24 cellular contexts compared by ENCODE assay signal in the genomic region with DNA sequence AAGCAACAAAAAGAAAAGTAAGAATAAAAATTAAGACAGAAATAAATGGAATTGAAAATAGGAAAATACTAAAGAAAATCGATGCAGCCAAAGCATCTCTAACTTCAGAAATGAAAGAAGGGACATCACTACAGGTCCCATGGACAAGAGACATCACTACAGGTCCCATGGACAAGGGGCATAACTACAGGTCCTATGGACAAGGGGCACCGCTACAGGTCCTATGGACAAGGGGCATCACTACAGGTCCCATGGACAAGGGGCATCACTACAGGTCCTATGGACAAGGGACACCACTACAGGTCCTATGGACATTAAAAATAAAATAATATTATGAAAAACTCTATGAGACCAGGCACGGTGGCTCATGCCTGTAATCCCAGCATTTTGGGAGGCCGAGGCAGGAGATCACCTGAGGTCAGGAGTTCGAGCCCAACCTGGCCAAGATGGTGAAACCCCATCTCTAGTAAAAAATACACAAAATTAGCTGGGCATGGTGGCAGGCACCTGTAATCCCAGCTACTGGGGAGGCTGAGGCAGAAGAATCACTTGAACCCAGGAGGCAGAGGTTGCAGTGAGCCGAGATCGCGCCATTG.
DNase-seq lines count a peak whose midpoint lies in the region; ATAC-seq, FAIRE-seq and TF ChIP-seq lines count a peak whose summit lies in the region.
"Had no signal": no experiment of that assay in that cellular context is flagged by ENCODE, and none has a peak within 500 bp of the region (broad histone marks: within the 10 kb centered on the region; RNA-seq: fewer than 3 reads in every experiment).

No MANE protein-coding gene starts in this region.

- H3K36me3 ChIP-seq in HepG2 (replicated peaks in 1 of 2; ENCODE audit: control insufficient read depth in 1 of 2, insufficient read depth in 2 of 2, low read length in 2 of 2) (0 out of 5 replicates have a peak, but pooled peaks cover 0 to 9% of the 10 kb centered on the region in 2 experiments), right lobe of liver (no peaks in the 10 kb centered on the region), mucosa of descending colon (ENCODE audit: low read depth) (no peaks in the 10 kb centered on the region)
- H3K36me3 ChIP-seq: BE2C had no signal

- WGBS in HepG2 (ENCODE audit: low lambda C conversion rate) = 97% methylated on average over 8 of the region's 8 CpGs
- 94% methylated on average over 8 of the region's 8 CpGs for WGBS in right lobe of liver (ENCODE audit: insufficient coverage, low coverage, low lambda C conversion rate, missing lambda C conversion rate)

- ATAC-seq in HepG2 (no peak), right lobe of liver (no peak), mucosa of descending colon (no peak), HG03108 (IDR thresholded peaks at IDR 0.05; ENCODE audit: unreplicated experiment) (no peak)
- ATAC-seq: GM23338, Panc1 had no signal

- no peak for FAIRE-seq in HepG2 (lab: Jason Lieb, UNC)
- FAIRE-seq: HTR-8/SVneo had no signal

- DNase-seq in HepG2 (ENCODE audit: low spot score) = no peak
- no peak for DNase-seq in right lobe of liver
- peak; percentile 16 for DNase-seq in choroid plexus epithelial cell (ENCODE audit: low read depth)
- DNase-seq in mucosa of descending colon = peak in 2 of 3 donors; percentile 7 to 14
- no peak for DNase-seq in C1 segment of cervical spinal cord (lab: John Stamatoyannopoulos, UW)
- no peak for DNase-seq in stimulated activated CD4-positive, alpha-beta T cell treated with anti-CD3 and anti-CD28 coated beads, Interleukin-1b, Interleukin-23, amount 100 ng/mL, for 48 hours
- DNase-seq: BE2C, H9, IMR-90, KG1, MM.1S, NCI-H1417, NCI-H1694, NCI-H2029 treated with DMSO at 0.1 percent for 48 hours, NCI-H2227 treated with DMSO at 0.1 percent for 48 hours, NCI-H510A, NCI-H69, SHP77 had no signal

- H4K20me1 ChIP-seq in HepG2 (ENCODE audit: insufficient read depth, low read length) = no peaks in the 10 kb centered on the region

- no peak overlapping the region for H3K9ac ChIP-seq in HepG2 (ENCODE audit: insufficient read depth, low read depth, low read length)

- H3K27ac ChIP-seq in HepG2 (ENCODE audit: extremely low read length, insufficient read depth, low read length) (no peak overlapping the region), right lobe of liver (no peak overlapping the region)
- H3K27ac ChIP-seq: 22Rv1, RWPE1 had no signal

- TF ChIP-seq POLR2A in HepG2 (IDR thresholded peaks at IDR 0.05; ENCODE audit: insufficient read depth in 1 of 2, low read depth in 2 of 2, low read length in 2 of 2) (no peak), right lobe of liver (IDR thresholded peaks at IDR 0.05) (no peak)

- no peak overlapping the region for H3K4me3 ChIP-seq in HepG2 (replicated peaks in 1 of 3; ENCODE audit: insufficient read depth in 1 of 3, low read depth in 2 of 3, low read length in 3 of 3)
- H3K4me3 ChIP-seq in right lobe of liver = no peak overlapping the region
- H3K4me3 ChIP-seq in choroid plexus epithelial cell (ENCODE audit: low read depth, low read length) = no peak overlapping the region
- no peak overlapping the region for H3K4me3 ChIP-seq in mucosa of descending colon
- H3K4me3 ChIP-seq: GM23338 had no signal

- no peak overlapping the region for H3K4me2 ChIP-seq in HepG2 (ENCODE audit: low read depth, low read length)
- H3K4me2 ChIP-seq: GM23338 had no signal

- in situ Hi-C loops in HepG2 (cut with HindIII; ENCODE audit: extremely low pct_ligation_motif_present, low pct_unique_long_range_greater_than_20kb) = no loop called here

- no peak overlapping the region for H2AFZ ChIP-seq in HepG2 (ENCODE audit: low read length)
- H2AFZ ChIP-seq: GM23338 had no signal

- H3K27me3 ChIP-seq in HepG2 (ENCODE audit: control insufficient read depth in 1 of 2, insufficient read depth in 2 of 2, low read length in 2 of 2) (no peaks in the 10 kb centered on the region), right lobe of liver (no peaks in the 10 kb centered on the region)
- H3K27me3 ChIP-seq: BE2C had no signal

- TF ChIP-seq CTCF in HepG2 (CRISPR knock-in tag; IDR thresholded peaks at IDR 0.05) (no peak), right lobe of liver (IDR thresholded peaks at IDR 0.05) (no peak), choroid plexus epithelial cell (conservative IDR thresholded peaks at IDR 0.05; ENCODE audit: low read depth, low read length) (no peak), mucosa of descending colon (IDR thresholded peaks at IDR 0.05) (no peak)

- H3K79me2 ChIP-seq in HepG2 (ENCODE audit: insufficient read depth, low read length) = no peaks in the 10 kb centered on the region

- POLR2A ChIA-PET in HepG2 (lab: Yijun Ruan, JAX) = no interaction called here

- CTCF ChIA-PET in HepG2 (lab: Yijun Ruan, JAX; ENCODE audit: low intra/inter-chr PET ratio, low total read pairs) = no interaction called here

- H3K9me3 ChIP-seq in HepG2 (ENCODE audit: low read length) (peaks cover 32% of the 10 kb centered on the region), right lobe of liver (peaks cover 0 to 9% (median 2%) of the 10 kb centered on the region in 4 donors), mucosa of descending colon (peaks cover 12% of the 10 kb centered on the region)
- H3K9me3 ChIP-seq: BE2C had no signal

- BruUV-seq in HepG2 (replicated peaks; lab: Mats Ljungman, UMichigan) = no TSS peak

- TF ChIP-seq RAD21 in HepG2 (CRISPR knock-in tag; IDR thresholded peaks at IDR 0.05) = no peak

- TF ChIP-seq EP300 in HepG2 (IDR thresholded peaks at IDR 0.05; ENCODE audit: low read depth in 2 of 2, low read length in 2 of 2) (no peak), HepG2 (CRISPR knock-in tag; IDR thresholded peaks at IDR 0.05; ENCODE audit: borderline replicate concordance) (no peak)

- intact Hi-C loops in HepG2 (cut with micrococcal nuclease; ENCODE audit: unreplicated experiment) = no loop called here
- intact Hi-C loops in right lobe of liver (cut with DNase I) = no loop called here
- intact Hi-C loops in mucosa of descending colon (cut with DNase I, micrococcal nuclease) = no loop called here

- H3K4me1 ChIP-seq in HepG2 (ENCODE audit: insufficient read depth, low read length) (no peaks in the 10 kb centered on the region), right lobe of liver (no peaks in the 10 kb centered on the region), mucosa of descending colon (ENCODE audit: low read depth) (peaks cover 18% of the 10 kb centered on the region)
- H3K4me1 ChIP-seq: BE2C had no signal

TF ChIP-seq in HepG2, 621 proteins besides CTCF, POLR2A, EP300 and RAD21 (continues in another document):
- TF ChIP-seq SETDB1 (CRISPR knock-in tag; IDR thresholded peaks at IDR 0.05; ENCODE audit: borderline replicate concordance) (peak; percentile 95; the same call in 1 of the 2 replicates), ZNF260 (CRISPR knock-in tag; IDR thresholded peaks at IDR 0.05; ENCODE audit: borderline replicate concordance, low read depth) (no peak), HHEX (CRISPR knock-in tag; IDR thresholded peaks at IDR 0.05) (no peak), SNAPC2 (CRISPR knock-in tag; IDR thresholded peaks at IDR 0.05) (no peak), GABPB1 (CRISPR knock-in tag; IDR thresholded peaks at IDR 0.05) (no peak), RARG (CRISPR knock-in tag; IDR thresholded peaks at IDR 0.05; ENCODE audit: low read depth) (no peak), THAP9 (CRISPR knock-in tag; IDR thresholded peaks at IDR 0.05; ENCODE audit: borderline replicate concordance) (no peak), SRF (IDR thresholded peaks at IDR 0.05; ENCODE audit: low read depth, low read length) (no peak), STAT5B (CRISPR knock-in tag; IDR thresholded peaks at IDR 0.05) (no peak), CREM (IDR thresholded peaks at IDR 0.05) (no peak), CREM (CRISPR knock-in tag; IDR thresholded peaks at IDR 0.05) (no peak)
- TF ChIP-seq, protein P1, sequence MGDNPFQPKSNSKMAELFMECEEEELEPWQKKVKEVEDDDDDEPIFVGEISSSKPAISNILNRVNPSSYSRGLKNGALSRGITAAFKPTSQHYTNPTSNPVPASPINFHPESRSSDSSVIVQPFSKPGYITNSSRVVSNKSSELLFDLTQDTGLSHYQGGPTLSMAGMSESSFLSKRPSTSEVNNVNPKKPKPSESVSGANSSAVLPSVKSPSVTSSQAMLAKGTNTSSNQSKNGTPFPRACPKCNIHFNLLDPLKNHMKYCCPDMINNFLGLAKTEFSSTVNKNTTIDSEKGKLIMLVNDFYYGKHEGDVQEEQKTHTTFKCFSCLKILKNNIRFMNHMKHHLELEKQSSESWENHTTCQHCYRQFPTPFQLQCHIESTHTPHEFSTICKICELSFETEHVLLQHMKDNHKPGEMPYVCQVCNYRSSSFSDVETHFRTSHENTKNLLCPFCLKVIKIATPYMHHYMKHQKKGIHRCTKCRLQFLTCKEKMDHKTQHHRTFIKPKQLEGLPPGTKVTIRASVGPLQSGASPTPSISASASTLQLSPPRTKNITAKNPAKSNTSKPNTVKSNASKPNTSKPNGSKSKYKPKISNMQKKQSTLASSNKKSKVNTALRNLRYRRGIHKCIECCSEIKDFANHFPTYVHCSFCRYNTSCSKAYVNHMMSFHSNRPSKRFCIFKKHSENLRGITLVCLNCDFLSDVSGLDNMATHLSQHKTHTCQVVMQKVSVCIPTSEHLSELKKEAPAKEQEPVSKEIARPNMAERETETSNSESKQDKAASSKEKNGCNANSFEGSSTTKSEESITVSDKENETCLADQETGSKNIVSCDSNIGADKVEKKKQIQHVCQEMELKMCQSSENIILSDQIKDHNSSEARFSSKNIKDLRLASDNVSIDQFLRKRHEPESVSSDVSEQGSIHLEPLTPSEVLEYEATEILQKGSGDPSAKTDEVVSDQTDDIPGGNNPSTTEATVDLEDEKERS (CRISPR knock-in tag; IDR thresholded peaks at IDR 0.05) = peak; percentile 91

Comparison
In these comparisons a context has a peak if more than half of its experiments do, and no peak if none do; other contexts are left out.
1. DNase-seq: peak in choroid plexus epithelial cell (single experiment) and mucosa of descending colon (2 of 3); none in HepG2 (single experiment), right lobe of liver (0 of 3), C1 segment of cervical spinal cord (0 of 14) and stimulated activated CD4-positive, alpha-beta T cell treated with anti-CD3 and anti-CD28 coated beads, Interleukin-1b, Interleukin-23, amount 100 ng/mL, for 48 hours (single experiment).